34 cellular contexts compared by ENCODE assay signal in the genomic region with DNA sequence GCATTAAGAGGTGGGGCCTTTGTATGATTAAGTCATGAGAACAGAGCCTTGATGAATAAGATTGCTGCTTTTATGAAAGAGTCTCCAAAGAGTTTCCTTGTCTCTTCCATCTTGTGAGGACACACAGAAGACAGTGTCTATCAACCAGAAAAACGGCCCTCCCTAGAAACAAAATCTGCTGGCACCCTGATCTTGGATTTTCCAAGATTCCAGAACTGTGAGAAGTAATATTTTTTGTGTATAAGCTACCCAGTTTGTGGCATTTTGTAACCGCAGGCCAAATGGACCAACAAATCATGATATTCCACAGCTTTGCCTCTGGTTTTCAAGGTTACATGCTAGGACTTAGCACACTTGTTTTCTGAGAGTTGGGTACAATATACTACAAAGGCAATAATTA.
"Had no signal": no experiment of that assay in that cellular context is flagged by ENCODE, and none has a peak within 500 bp of the region (broad histone marks: within the 10 kb centered on the region; RNA-seq: fewer than 3 reads in every experiment).

No MANE protein-coding gene starts in this region.

- H3K9me3 ChIP-seq: MG63 had no signal

- H3K27ac ChIP-seq: KMS-11 had no signal

- H3K4me2 ChIP-seq: KMS-11 had no signal

- DNase-seq: Karpas-422, Kasumi-1, MG63, MM.1S, MV-4-11, NCI-H1048, NCI-H1092, NCI-H1092 treated with DMSO at 0.1 percent for 48 hours, NCI-H1105, NCI-H1105 treated with DMSO at 0.1 percent for 48 hours, NCI-H1417, NCI-H1417 treated with DMSO at 0.1 percent for 48 hours, NCI-H1436, NCI-H1436 treated with DMSO at 0.1 percent for 48 hours, NCI-H146, NCI-H1694, NCI-H1694 treated with DMSO at 0.1 percent for 48 hours, NCI-H187, NCI-H187 treated with DMSO at 0.1 percent for 48 hours, NCI-H1930, NCI-H2029, NCI-H2029 treated with DMSO at 0.1 percent for 48 hours, NCI-H2081, NCI-H2081 treated with DMSO at 0.1 percent for 48 hours, NCI-H2107, NCI-H2171, NCI-H2171 treated with DMSO at 0.1 percent for 48 hours, NCI-H2227 treated with DMSO at 0.1 percent for 48 hours, NCI-H226, NCI-H345, NCI-H446, NCI-H446 treated with DMSO at 0.1 percent for 48 hours, NCI-H510A had no signal

- H3K27me3 ChIP-seq: MG63 had no signal

- H3K4me3 ChIP-seq: MG63 had no signal

- H3K36me3 ChIP-seq: MG63 had no signal

- H3K9ac ChIP-seq: KMS-11 had no signal
